1 cellular context compared by ENCODE assay signal in the genomic region with DNA sequence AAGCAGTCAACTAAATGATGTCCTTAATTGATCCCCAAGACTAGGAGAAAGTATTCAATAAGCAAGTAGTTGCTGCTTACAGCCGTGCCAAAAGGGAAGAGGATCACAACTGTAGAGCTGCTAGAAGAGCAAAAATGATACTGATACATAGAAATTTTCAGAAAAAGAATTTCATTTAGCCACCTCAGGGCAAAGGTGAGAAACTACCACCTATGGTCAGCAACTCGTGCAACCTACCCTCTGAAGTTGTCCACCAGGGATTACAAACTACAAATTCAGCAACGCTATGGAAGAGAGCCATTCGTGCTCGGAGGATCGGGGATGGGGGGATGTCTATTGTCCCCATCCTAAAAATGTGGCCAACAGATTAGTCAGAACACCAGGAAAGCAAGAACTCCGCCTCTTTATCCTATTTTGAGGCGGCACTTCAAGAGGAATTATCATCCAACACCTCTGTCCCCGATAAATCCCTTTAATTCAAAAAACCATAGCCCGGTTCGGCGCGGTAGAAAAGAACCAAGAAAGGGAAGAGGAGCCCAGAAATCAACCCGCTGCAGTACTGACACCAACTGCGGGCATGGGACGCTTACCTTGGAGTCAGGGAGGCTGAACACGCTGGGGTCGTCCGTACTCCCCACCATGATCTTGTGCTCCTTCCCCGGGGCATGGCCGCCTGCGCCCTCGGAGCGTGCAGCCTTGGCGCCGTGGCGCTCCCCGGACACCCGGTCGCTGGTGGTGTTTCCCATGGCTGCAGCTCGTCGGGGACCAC.
TF ChIP-seq lines count a peak whose summit lies in the region.

No MANE protein-coding gene starts in this region.

TF ChIP-seq in GM12878, 131 proteins besides CTCF, POLR2A, EP300 and RAD21:
- TF ChIP-seq TAF1 (IDR thresholded peaks at IDR 0.05; ENCODE audit: borderline replicate concordance, low read depth, low read length) (0 out of 2 replicates have a peak, but pooled peaks have one; percentile 25), SIN3A (IDR thresholded peaks at IDR 0.05; ENCODE audit: low read depth, low read length) (peak; percentile 35; the same call in 1 of the 2 replicates), FOXM1 (IDR thresholded peaks at IDR 0.05; ENCODE audit: low read depth, low read length) (0 out of 2 replicates have a peak, but pooled peaks have one; percentile 41), ZNF24 (IDR thresholded peaks at IDR 0.05) (peak; percentile 22; the same call in 1 of the 2 replicates), YY1 (IDR thresholded peaks at IDR 0.05; ENCODE audit: low read depth, low read length) (0 out of 2 replicates have a peak, but pooled peaks have one; percentile 16), RAD51 (IDR thresholded peaks at IDR 0.05) (no peak), GABPA (IDR thresholded peaks at IDR 0.05; ENCODE audit: low read depth) (no peak), ZNF274 (IDR thresholded peaks at IDR 0.05; ENCODE audit: insufficient read depth, insufficient read length) (no peak), SREBF1 (IDR thresholded peaks at IDR 0.05; ENCODE audit: low read length) (no peak), ETV6 (conservative IDR thresholded peaks at IDR 0.05 in 1 of 2, IDR thresholded peaks at IDR 0.05 in 1 of 2; ENCODE audit: borderline replicate concordance in 1 of 2, low read depth in 1 of 2) (no peak), NR2C1 (IDR thresholded peaks at IDR 0.05) (no peak), NFXL1 (IDR thresholded peaks at IDR 0.05; ENCODE audit: borderline replicate concordance) (peak; percentile 71), RB1 (IDR thresholded peaks at IDR 0.05; ENCODE audit: borderline replicate concordance) (no peak), PML (IDR thresholded peaks at IDR 0.05; ENCODE audit: low read length) (no peak), CBX5 (IDR thresholded peaks at IDR 0.05; ENCODE audit: low read depth) (no peak), CEBPB (IDR thresholded peaks at IDR 0.05; ENCODE audit: borderline replicate concordance in 1 of 2, low read depth in 2 of 2, low read length in 2 of 2) (no peak), NBN (IDR thresholded peaks at IDR 0.05) (0 out of 2 replicates have a peak, but pooled peaks have one; percentile 1), CHD4 (IDR thresholded peaks at IDR 0.05) (no peak), ATF7 (IDR thresholded peaks at IDR 0.05; ENCODE audit: low read depth) (no peak)
- TF ChIP-seq, protein P1, sequence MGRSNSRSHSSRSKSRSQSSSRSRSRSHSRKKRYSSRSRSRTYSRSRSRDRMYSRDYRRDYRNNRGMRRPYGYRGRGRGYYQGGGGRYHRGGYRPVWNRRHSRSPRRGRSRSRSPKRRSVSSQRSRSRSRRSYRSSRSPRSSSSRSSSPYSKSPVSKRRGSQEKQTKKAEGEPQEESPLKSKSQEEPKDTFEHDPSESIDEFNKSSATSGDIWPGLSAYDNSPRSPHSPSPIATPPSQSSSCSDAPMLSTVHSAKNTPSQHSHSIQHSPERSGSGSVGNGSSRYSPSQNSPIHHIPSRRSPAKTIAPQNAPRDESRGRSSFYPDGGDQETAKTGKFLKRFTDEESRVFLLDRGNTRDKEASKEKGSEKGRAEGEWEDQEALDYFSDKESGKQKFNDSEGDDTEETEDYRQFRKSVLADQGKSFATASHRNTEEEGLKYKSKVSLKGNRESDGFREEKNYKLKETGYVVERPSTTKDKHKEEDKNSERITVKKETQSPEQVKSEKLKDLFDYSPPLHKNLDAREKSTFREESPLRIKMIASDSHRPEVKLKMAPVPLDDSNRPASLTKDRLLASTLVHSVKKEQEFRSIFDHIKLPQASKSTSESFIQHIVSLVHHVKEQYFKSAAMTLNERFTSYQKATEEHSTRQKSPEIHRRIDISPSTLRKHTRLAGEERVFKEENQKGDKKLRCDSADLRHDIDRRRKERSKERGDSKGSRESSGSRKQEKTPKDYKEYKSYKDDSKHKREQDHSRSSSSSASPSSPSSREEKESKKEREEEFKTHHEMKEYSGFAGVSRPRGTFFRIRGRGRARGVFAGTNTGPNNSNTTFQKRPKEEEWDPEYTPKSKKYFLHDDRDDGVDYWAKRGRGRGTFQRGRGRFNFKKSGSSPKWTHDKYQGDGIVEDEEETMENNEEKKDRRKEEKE (IDR thresholded peaks at IDR 0.05): no peak
- TF ChIP-seq, protein P2, sequence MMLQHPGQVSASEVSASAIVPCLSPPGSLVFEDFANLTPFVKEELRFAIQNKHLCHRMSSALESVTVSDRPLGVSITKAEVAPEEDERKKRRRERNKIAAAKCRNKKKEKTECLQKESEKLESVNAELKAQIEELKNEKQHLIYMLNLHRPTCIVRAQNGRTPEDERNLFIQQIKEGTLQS (IDR thresholded peaks at IDR 0.05; ENCODE audit: borderline replicate concordance, extremely low read depth, low read depth, low read length): no peak
- TF ChIP-seq, protein P3, sequence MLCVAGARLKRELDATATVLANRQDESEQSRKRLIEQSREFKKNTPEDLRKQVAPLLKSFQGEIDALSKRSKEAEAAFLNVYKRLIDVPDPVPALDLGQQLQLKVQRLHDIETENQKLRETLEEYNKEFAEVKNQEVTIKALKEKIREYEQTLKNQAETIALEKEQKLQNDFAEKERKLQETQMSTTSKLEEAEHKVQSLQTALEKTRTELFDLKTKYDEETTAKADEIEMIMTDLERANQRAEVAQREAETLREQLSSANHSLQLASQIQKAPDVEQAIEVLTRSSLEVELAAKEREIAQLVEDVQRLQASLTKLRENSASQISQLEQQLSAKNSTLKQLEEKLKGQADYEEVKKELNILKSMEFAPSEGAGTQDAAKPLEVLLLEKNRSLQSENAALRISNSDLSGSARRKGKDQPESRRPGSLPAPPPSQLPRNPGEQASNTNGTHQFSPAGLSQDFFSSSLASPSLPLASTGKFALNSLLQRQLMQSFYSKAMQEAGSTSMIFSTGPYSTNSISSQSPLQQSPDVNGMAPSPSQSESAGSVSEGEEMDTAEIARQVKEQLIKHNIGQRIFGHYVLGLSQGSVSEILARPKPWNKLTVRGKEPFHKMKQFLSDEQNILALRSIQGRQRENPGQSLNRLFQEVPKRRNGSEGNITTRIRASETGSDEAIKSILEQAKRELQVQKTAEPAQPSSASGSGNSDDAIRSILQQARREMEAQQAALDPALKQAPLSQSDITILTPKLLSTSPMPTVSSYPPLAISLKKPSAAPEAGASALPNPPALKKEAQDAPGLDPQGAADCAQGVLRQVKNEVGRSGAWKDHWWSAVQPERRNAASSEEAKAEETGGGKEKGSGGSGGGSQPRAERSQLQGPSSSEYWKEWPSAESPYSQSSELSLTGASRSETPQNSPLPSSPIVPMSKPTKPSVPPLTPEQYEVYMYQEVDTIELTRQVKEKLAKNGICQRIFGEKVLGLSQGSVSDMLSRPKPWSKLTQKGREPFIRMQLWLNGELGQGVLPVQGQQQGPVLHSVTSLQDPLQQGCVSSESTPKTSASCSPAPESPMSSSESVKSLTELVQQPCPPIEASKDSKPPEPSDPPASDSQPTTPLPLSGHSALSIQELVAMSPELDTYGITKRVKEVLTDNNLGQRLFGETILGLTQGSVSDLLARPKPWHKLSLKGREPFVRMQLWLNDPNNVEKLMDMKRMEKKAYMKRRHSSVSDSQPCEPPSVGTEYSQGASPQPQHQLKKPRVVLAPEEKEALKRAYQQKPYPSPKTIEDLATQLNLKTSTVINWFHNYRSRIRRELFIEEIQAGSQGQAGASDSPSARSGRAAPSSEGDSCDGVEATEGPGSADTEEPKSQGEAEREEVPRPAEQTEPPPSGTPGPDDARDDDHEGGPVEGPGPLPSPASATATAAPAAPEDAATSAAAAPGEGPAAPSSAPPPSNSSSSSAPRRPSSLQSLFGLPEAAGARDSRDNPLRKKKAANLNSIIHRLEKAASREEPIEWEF (IDR thresholded peaks at IDR 0.05; ENCODE audit: insufficient replicate concordance, low read depth, low read length): no peak
- TF ChIP-seq, protein P4, sequence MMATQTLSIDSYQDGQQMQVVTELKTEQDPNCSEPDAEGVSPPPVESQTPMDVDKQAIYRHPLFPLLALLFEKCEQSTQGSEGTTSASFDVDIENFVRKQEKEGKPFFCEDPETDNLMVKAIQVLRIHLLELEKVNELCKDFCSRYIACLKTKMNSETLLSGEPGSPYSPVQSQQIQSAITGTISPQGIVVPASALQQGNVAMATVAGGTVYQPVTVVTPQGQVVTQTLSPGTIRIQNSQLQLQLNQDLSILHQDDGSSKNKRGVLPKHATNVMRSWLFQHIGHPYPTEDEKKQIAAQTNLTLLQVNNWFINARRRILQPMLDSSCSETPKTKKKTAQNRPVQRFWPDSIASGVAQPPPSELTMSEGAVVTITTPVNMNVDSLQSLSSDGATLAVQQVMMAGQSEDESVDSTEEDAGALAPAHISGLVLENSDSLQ (IDR thresholded peaks at IDR 0.05): 0 out of 2 replicates have a peak, but pooled peaks have one; percentile 2
- TF ChIP-seq, protein P5, sequence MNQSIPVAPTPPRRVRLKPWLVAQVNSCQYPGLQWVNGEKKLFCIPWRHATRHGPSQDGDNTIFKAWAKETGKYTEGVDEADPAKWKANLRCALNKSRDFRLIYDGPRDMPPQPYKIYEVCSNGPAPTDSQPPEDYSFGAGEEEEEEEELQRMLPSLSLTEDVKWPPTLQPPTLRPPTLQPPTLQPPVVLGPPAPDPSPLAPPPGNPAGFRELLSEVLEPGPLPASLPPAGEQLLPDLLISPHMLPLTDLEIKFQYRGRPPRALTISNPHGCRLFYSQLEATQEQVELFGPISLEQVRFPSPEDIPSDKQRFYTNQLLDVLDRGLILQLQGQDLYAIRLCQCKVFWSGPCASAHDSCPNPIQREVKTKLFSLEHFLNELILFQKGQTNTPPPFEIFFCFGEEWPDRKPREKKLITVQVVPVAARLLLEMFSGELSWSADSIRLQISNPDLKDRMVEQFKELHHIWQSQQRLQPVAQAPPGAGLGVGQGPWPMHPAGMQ (IDR thresholded peaks at IDR 0.05; ENCODE audit: borderline replicate concordance): no peak
